1 cellular context compared by ENCODE assay signal in the genomic region with DNA sequence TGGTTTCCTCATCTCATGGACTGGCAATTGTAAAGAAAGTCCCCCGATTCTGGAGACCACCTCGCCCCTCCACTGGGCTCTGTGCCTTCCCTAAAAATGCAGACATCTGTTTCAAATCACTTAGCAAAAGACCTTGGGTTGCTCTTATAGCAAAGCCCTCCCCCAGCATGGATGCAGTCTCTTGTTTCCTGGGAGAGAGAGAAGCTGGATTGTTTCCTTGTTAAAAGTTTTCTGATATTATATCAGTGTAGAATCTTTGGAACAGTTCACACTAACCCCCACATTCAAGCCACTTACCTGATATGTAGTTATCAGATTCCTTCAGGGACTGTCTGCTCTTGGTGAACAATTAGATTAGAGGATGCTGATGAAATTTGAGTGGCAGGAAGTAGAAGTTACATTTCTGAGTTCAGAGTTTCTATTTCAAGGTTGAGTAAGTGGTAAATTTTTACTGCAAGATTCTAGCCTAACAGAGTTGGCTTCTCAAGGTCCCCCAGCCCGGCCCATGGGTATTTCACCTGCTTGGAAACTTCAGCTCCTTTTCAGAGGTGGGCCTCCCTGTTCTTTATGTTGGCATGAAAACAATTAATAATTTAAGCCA.
A peak's percentile ranks its signal among the peaks of the same experiment; 100 is the strongest.
TF ChIP-seq lines count a peak whose summit lies in the region.

No MANE protein-coding gene starts in this region.

TF ChIP-seq in GM12878, 131 proteins besides CTCF, POLR2A, EP300 and RAD21:
- TF ChIP-seq, protein P1, sequence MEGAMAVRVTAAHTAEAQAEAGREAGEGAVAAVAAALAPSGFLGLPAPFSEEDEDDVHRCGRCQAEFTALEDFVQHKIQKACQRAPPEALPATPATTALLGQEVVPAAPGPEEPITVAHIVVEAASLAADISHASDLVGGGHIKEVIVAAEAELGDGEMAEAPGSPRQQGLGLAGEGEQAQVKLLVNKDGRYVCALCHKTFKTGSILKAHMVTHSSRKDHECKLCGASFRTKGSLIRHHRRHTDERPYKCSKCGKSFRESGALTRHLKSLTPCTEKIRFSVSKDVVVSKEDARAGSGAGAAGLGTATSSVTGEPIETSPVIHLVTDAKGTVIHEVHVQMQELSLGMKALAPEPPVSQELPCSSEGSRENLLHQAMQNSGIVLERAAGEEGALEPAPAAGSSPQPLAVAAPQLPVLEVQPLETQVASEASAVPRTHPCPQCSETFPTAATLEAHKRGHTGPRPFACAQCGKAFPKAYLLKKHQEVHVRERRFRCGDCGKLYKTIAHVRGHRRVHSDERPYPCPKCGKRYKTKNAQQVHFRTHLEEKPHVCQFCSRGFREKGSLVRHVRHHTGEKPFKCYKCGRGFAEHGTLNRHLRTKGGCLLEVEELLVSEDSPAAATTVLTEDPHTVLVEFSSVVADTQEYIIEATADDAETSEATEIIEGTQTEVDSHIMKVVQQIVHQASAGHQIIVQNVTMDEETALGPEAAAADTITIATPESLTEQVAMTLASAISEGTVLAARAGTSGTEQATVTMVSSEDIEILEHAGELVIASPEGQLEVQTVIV (IDR thresholded peaks at IDR 0.05; ENCODE audit: borderline replicate concordance, partially characterized antibody): no peak
- no peak for TF ChIP-seq CHD4 (IDR thresholded peaks at IDR 0.05)
- 0 out of 2 replicates have a peak, but pooled peaks have one; percentile 39 for TF ChIP-seq EED (IDR thresholded peaks at IDR 0.05; ENCODE audit: low read depth)
- peak in 1 of 2 experiments; percentile 19; a peak in 1 of 4 replicates for TF ChIP-seq IKZF2 (IDR thresholded peaks at IDR 0.05)
- TF ChIP-seq CREM (IDR thresholded peaks at IDR 0.05; ENCODE audit: low read depth): peak; percentile 5; the same call in 1 of the 2 replicates
- TF ChIP-seq GABPA (IDR thresholded peaks at IDR 0.05; ENCODE audit: low read depth): 0 out of 2 replicates have a peak, but pooled peaks have one; percentile 15
- peak; percentile 23 for TF ChIP-seq MEF2B (IDR thresholded peaks at IDR 0.05; ENCODE audit: partially characterized antibody, poor library complexity, severe bottlenecking)
- no peak for TF ChIP-seq NR2C1 (IDR thresholded peaks at IDR 0.05)
- TF ChIP-seq, protein P2, sequence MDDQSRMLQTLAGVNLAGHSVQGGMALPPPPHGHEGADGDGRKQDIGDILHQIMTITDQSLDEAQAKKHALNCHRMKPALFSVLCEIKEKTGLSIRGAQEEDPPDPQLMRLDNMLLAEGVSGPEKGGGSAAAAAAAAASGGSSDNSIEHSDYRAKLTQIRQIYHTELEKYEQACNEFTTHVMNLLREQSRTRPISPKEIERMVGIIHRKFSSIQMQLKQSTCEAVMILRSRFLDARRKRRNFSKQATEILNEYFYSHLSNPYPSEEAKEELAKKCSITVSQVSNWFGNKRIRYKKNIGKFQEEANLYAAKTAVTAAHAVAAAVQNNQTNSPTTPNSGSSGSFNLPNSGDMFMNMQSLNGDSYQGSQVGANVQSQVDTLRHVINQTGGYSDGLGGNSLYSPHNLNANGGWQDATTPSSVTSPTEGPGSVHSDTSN (IDR thresholded peaks at IDR 0.05; ENCODE audit: insufficient replicate concordance, low read depth, low read length): peak; percentile 79
- TF ChIP-seq, protein P3, sequence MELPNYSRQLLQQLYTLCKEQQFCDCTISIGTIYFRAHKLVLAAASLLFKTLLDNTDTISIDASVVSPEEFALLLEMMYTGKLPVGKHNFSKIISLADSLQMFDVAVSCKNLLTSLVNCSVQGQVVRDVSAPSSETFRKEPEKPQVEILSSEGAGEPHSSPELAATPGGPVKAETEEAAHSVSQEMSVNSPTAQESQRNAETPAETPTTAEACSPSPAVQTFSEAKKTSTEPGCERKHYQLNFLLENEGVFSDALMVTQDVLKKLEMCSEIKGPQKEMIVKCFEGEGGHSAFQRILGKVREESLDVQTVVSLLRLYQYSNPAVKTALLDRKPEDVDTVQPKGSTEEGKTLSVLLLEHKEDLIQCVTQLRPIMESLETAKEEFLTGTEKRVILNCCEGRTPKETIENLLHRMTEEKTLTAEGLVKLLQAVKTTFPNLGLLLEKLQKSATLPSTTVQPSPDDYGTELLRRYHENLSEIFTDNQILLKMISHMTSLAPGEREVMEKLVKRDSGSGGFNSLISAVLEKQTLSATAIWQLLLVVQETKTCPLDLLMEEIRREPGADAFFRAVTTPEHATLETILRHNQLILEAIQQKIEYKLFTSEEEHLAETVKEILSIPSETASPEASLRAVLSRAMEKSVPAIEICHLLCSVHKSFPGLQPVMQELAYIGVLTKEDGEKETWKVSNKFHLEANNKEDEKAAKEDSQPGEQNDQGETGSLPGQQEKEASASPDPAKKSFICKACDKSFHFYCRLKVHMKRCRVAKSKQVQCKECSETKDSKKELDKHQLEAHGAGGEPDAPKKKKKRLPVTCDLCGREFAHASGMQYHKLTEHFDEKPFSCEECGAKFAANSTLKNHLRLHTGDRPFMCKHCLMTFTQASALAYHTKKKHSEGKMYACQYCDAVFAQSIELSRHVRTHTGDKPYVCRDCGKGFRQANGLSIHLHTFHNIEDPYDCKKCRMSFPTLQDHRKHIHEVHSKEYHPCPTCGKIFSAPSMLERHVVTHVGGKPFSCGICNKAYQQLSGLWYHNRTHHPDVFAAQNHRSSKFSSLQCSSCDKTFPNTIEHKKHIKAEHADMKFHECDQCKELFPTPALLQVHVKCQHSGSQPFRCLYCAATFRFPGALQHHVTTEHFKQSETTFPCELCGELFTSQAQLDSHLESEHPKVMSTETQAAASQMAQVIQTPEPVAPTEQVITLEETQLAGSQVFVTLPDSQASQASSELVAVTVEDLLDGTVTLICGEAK (IDR thresholded peaks at IDR 0.05; ENCODE audit: borderline replicate concordance): no peak
- TF ChIP-seq RUNX3 (IDR thresholded peaks at IDR 0.05; ENCODE audit: low read length): peak; percentile 35; the same call in 1 of the 2 replicates
- TF ChIP-seq, protein P4, sequence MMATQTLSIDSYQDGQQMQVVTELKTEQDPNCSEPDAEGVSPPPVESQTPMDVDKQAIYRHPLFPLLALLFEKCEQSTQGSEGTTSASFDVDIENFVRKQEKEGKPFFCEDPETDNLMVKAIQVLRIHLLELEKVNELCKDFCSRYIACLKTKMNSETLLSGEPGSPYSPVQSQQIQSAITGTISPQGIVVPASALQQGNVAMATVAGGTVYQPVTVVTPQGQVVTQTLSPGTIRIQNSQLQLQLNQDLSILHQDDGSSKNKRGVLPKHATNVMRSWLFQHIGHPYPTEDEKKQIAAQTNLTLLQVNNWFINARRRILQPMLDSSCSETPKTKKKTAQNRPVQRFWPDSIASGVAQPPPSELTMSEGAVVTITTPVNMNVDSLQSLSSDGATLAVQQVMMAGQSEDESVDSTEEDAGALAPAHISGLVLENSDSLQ (IDR thresholded peaks at IDR 0.05): peak; percentile 95
- TF ChIP-seq IKZF1 (conservative IDR thresholded peaks at IDR 0.05): peak; percentile 37; the same call in 1 of the 2 replicates
- no peak for TF ChIP-seq SREBF1 (IDR thresholded peaks at IDR 0.05; ENCODE audit: low read length)
- TF ChIP-seq TAF1 (IDR thresholded peaks at IDR 0.05; ENCODE audit: borderline replicate concordance, low read depth, low read length): no peak
TF ChIP-seq in GM12878: peak in this region for 9.
